8 cellular contexts compared by ENCODE assay signal in the genomic region with DNA sequence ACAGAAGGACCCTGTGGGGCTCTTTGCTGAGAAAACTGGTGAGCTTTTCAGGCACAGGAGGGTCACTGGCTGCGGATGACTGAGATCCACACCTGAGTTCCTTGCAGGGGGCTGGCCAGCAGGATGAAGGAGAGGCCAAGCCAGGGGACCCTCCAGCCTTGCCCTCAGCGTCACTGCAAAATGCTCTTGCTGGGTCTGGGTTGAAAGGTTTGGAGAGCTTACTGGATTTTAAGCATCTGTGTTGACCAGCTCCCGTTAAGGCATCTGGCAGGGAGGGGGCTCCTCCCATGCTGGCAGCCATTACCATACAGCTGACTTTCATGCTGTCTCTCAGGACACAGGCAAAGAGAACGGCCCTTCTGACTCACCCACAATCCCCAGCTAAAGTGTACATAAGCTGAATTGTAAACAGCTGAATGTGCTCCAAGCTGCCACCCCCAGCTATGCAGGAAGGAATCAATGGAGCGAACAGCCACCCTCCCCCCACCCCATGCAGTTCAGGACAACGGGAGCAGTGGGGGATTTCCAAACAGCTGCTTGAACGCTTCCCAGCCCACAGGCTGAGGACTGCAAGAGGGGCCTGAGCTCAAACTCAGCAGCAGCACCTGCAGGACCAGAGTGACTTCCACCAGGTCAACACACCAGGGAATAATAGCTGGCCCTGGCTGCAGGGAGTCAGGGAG. TPM values are rescaled to one million over a fixed set of nuclear protein-coding genes. Genes with fewer than 3 reads are reported as not detected.
A peak's percentile ranks its signal among the peaks of the same experiment; 100 is the strongest.
DNase-seq lines count a peak whose midpoint lies in the region; ATAC-seq and TF ChIP-seq lines count a peak whose summit lies in the region.

No MANE protein-coding gene starts in this region.

- H3K27ac ChIP-seq in ovary, result no peak overlapping the region

- DNase-seq in AG20443 (ENCODE audit: low spot score) (peak; percentile 70), NCI-H1092 (lab: John Stamatoyannopoulos, UW) (peak; percentile 97), SW480 (ENCODE audit: low spot score) (peak; percentile 39), glomerular endothelial cell (ENCODE audit: extremely low read depth, low read depth, low spot score) (peak; percentile 71), ovary (peak; percentile 41 to 65 (median 59)), cortex of kidney (lab: John Stamatoyannopoulos, UW) (no peak)
- no peak for DNase-seq in activated CD4-positive, alpha-beta T cell treated with anti-CD3 and anti-CD28 coated beads for 4 hours

- no peaks in the 10 kb centered on the region for H3K9me3 ChIP-seq in ovary

- no peak for TF ChIP-seq POLR2A in ovary (IDR thresholded peaks at IDR 0.05)

- no peak for TF ChIP-seq EP300 in ovary (IDR thresholded peaks at IDR 0.05)

- intact Hi-C loops in ovary (cut with DNase I), result no loop called here

- ATAC-seq in HG03095 (IDR thresholded peaks at IDR 0.05; ENCODE audit: unreplicated experiment), result no peak

- H3K4me1 ChIP-seq in ovary (ENCODE audit: insufficient read depth), result peaks cover 46% of the 10 kb centered on the region

- no peak overlapping the region for H3K4me3 ChIP-seq in ovary

- H3K27me3 ChIP-seq in ovary, result no peaks in the 10 kb centered on the region

- TF ChIP-seq CTCF in ovary (IDR thresholded peaks at IDR 0.05), result no peak

- no peaks in the 10 kb centered on the region for H3K36me3 ChIP-seq in ovary

- 8 to 10% (median 9%) methylated on average over 7 of the region's 7 CpGs for WGBS in ovary, 3 donors

RNA-seq across cellular contexts. Expression of gene A3GALT2, which starts 21.3 kb away (rescaled TPM):
- not detected in 2 replicates for total RNA-seq in glomerular endothelial cell
- total RNA-seq in ovary, result not detected
- not detected for polyA plus RNA-seq in ovary

Comparison
In these comparisons a context has a peak if more than half of its experiments do, and no peak if none do; other contexts are left out.
1. DNase-seq: peak in AG20443 (single experiment), NCI-H1092 (single experiment), SW480 (single experiment), glomerular endothelial cell (single experiment) and ovary (5 of 5); none in activated CD4-positive, alpha-beta T cell treated with anti-CD3 and anti-CD28 coated beads for 4 hours (0 of 2) and cortex of kidney (single experiment).